8 cellular contexts compared by ENCODE assay signal in the genomic region with DNA sequence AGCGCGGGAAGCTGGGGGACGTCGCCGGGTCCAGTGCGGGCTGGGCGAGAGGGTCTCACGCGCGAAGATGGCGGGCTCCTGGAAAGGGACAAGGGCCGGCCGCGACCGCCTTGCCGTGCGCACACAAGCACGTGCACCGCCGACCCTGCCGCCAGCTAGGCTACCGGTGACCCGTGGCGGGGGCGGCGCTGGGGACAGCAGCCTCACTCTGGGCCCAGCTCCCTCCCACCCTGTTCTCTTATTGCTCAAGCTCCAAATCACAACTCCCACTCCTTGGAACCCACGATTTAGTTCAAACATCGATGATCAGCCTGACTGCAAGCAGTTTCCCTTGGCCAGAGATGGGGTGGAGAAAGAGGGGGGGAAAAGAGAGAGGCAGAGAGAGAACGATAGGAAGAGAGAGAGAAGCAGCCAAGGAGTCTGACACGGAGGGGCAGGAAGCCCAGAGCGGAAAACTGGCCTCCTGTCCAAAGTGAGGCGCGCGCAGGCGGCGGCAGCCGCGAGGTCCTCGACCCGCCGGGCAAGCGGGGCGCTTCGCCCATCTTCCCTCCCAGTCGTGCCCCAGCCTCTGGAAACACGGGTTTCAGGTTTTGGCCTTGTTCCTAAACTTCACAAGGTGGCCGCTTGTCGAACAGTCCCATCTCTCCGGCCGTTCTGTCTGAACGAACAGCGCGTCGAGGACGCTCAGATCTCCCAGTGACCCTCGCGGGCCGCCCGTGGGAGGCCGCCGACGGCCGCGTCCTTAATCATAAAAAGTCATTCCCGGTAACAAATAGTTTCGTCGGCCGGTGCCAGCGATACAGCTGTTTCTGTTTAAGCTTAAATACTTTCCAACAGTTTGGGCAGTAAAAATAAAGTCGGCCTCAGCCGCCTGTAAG. TPM values are rescaled to one million over a fixed set of nuclear protein-coding genes. Genes with fewer than 3 reads are reported as not detected.
DNase-seq lines count a peak whose midpoint lies in the region; ATAC-seq, FAIRE-seq and TF ChIP-seq lines count a peak whose summit lies in the region.

No MANE protein-coding gene starts in this region.

- peak overlapping the region; percentile 41 for H3K4ac ChIP-seq in H1 (replicated peaks; ENCODE audit: insufficient read length, low read depth, low read length)

- TF ChIP-seq CTCF in DND-41 (IDR thresholded peaks at IDR 0.05; ENCODE audit: borderline replicate concordance, extremely low read depth, low read length, poor library complexity, severe bottlenecking) (no peak), H1 (IDR thresholded peaks at IDR 0.05; ENCODE audit: control extremely low read depth in 1 of 3, insufficient read depth in 1 of 3, low read depth in 1 of 3, low read length in 3 of 3) (no peak; a peak in 1 of 4 replicates), osteocyte (IDR thresholded peaks at IDR 0.05) (no peak)

- H3K56ac ChIP-seq in H1 (replicated peaks; ENCODE audit: insufficient read length, low read depth, low read length), result no peak overlapping the region

- H3K9me3 ChIP-seq in DND-41 (ENCODE audit: insufficient read depth, low read length, severe bottlenecking), result no peaks in the 10 kb centered on the region
- peaks cover 0 to 7% of the 10 kb centered on the region in 2 experiments; a peak in 3 of 4 replicates for H3K9me3 ChIP-seq in H1 (ENCODE audit: insufficient read depth in 2 of 2, low read depth in 1 of 2, low read length in 1 of 2)

- H2BK120ac ChIP-seq in H1 (replicated peaks; ENCODE audit: low read depth, low read length), result no peak overlapping the region

- H3K27ac Mint-ChIP-seq in osteocyte (ENCODE audit: unreplicated experiment), result no peak overlapping the region

- H3K4me1 ChIP-seq in DND-41 (ENCODE audit: insufficient read depth, low read length) (peaks cover 64% of the 10 kb centered on the region), H1 (replicated peaks in 1 of 4; ENCODE audit: control insufficient read depth in 3 of 4, insufficient read depth in 4 of 4, low read length in 3 of 4) (peaks cover 8 to 57% (median 40%) of the 10 kb centered on the region in 4 experiments)

- no peak overlapping the region for H2AK5ac ChIP-seq in H1 (ENCODE audit: low read depth, low read length)

- H3K27me3 ChIP-seq in DND-41 (ENCODE audit: insufficient read depth, low read length, poor library complexity), result peaks cover 32% of the 10 kb centered on the region
- H3K27me3 ChIP-seq in H1 (replicated peaks in 1 of 4; ENCODE audit: control insufficient read depth in 3 of 4, extremely low read depth in 1 of 4, insufficient read depth in 3 of 4, low read length in 3 of 4), result peaks cover 82 to 92% (median 90%) of the 10 kb centered on the region in 4 experiments

- no peak for ATAC-seq in DND-41 (ENCODE audit: insufficient read depth, low read depth)
- ATAC-seq in HG03520 (IDR thresholded peaks at IDR 0.05; ENCODE audit: unreplicated experiment), result no peak

- peak overlapping the region; percentile 35 for H4K91ac ChIP-seq in H1 (replicated peaks; ENCODE audit: insufficient read length, low read length)

- peak overlapping the region; percentile 85 for H2BK12ac ChIP-seq in H1 (ENCODE audit: low read depth, low read length)

- H2AFZ ChIP-seq in DND-41 (ENCODE audit: low read depth, low read length) (no peak overlapping the region), H1 (ENCODE audit: low read length) (no peak overlapping the region)

- no peak overlapping the region; the same call in 1 of the 2 replicates for H4K8ac ChIP-seq in H1 (ENCODE audit: extremely low read depth, insufficient read depth, low read length)

- peak overlapping the region; percentile 90 for H2BK20ac ChIP-seq in H1 (ENCODE audit: low read length)

- peaks cover 41% of the 10 kb centered on the region for H3K4me1 Mint-ChIP-seq in osteocyte (ENCODE audit: unreplicated experiment)

- POLR2A ChIA-PET in H1 (lab: Charles Lee; ENCODE audit: partially characterized antibody), result interaction anchor here (0.8 to 24.0 kb wide), 12 partner anchors 9 to 194 kb away, joined by 3 to 374 read pairs (median 6); a partner anchor contains a TSS

- TF ChIP-seq EP300 in H1 (IDR thresholded peaks at IDR 0.05; ENCODE audit: borderline replicate concordance in 1 of 2, low read depth in 2 of 2, low read length in 2 of 2), result no peak

- H4K5ac ChIP-seq in H1 (ENCODE audit: insufficient read length, low read depth, low read length), result no peak overlapping the region

- no peaks in the 10 kb centered on the region for H3K9me3 Mint-ChIP-seq in osteocyte (ENCODE audit: unreplicated experiment)

- no peaks in the 10 kb centered on the region for H3K79me1 ChIP-seq in H1 (ENCODE audit: low read depth, low read length)

- peak overlapping the region; percentile 64 for H3K4me3 Mint-ChIP-seq in osteocyte (ENCODE audit: unreplicated experiment)

- 5% methylated on average over 61 of the region's 71 CpGs; no CpG with 5 or more reads in 1 of the 2 experiments for WGBS in H1 (ENCODE audit: extremely low coverage in 1 of 2, insufficient coverage in 1 of 2, insufficient read length in 1 of 2, insufficient replicate concordance in 2 of 2, low coverage in 1 of 2, low lambda C conversion rate in 2 of 2, missing lambda C conversion rate in 1 of 2), 2 experiments

- FAIRE-seq in H1 (lab: Jason Lieb, UNC), result no peak

- peak overlapping the region; percentile 92; the same call in 1 of the 2 replicates for H2BK15ac ChIP-seq in H1 (ENCODE audit: low read length)

- H3K27me3 Mint-ChIP-seq in osteocyte (ENCODE audit: unreplicated experiment), result peaks cover 36% of the 10 kb centered on the region

- H3K9ac ChIP-seq in DND-41 (ENCODE audit: low read depth, low read length) (peak overlapping the region; percentile 58), H1 (replicated peaks in 1 of 4; ENCODE audit: extremely low read depth in 1 of 4, low read depth in 3 of 4, low read length in 3 of 4) (no peak overlapping the region; a peak in 1 of 7 replicates)

- peaks cover 23% of the 10 kb centered on the region for H4K20me1 ChIP-seq in DND-41 (ENCODE audit: insufficient read depth, low read length)
- peaks cover 12 to 21% of the 10 kb centered on the region in 2 experiments for H4K20me1 ChIP-seq in H1 (replicated peaks in 1 of 2; ENCODE audit: control insufficient read depth in 1 of 2, insufficient read depth in 2 of 2, low read length in 2 of 2)

- TF ChIP-seq RAD21 in H1 (IDR thresholded peaks at IDR 0.05 in 1 of 2, conservative IDR thresholded peaks at IDR 0.05 in 1 of 2; ENCODE audit: low read depth in 2 of 2, low read length in 2 of 2), result no peak

- no peak overlapping the region for H3K23ac ChIP-seq in H1 (ENCODE audit: insufficient read length)

- H3K4me3 ChIP-seq in DND-41 (ENCODE audit: low read depth in 1 of 2, low read length in 2 of 2) (peak overlapping the region in 1 of 2 experiments; percentile 60; a peak in 2 of 4 replicates), H1 (ENCODE audit: extremely low read depth in 1 of 4, insufficient read depth in 2 of 4, low read depth in 3 of 4, low read length in 4 of 4) (peak overlapping the region; percentile 9 to 51 (median 24); a peak in 7 of 8 replicates)

- CTCF ChIA-PET in H1 (lab: Charles Lee; ENCODE audit: partially characterized antibody), result interaction anchor here (1.2 to 19.1 kb wide), 6 partner anchors 8 to 57 kb away, joined by 3 to 576 read pairs (median 20); a partner anchor contains a TSS

- H3K4me2 ChIP-seq in DND-41 (ENCODE audit: insufficient read depth, low read length) (peak overlapping the region; percentile 83), H1 (ENCODE audit: insufficient read depth in 1 of 2, low read depth in 2 of 2, low read length in 2 of 2) (peak overlapping the region; percentile 59 to 70)

- no peak overlapping the region for H3K14ac ChIP-seq in H1 (ENCODE audit: insufficient read length)

- H2BK5ac ChIP-seq in H1 (ENCODE audit: low read depth, low read length), result peak overlapping the region; percentile 26; the same call in 1 of the 2 replicates

- H3K36me3 ChIP-seq in DND-41 (ENCODE audit: insufficient read depth, low read length) (peaks cover 21% of the 10 kb centered on the region), H1 (ENCODE audit: control insufficient read depth in 2 of 4, insufficient read depth in 4 of 4, low read length in 3 of 4) (peaks cover 0 to 12% (median 0%) of the 10 kb centered on the region in 4 experiments; a peak in 1 of 8 replicates)

- H3K27ac ChIP-seq in DND-41 (ENCODE audit: low read length) (no peak overlapping the region), H1 (ENCODE audit: low read depth, low read length) (no peak overlapping the region)

- DNase-seq in DND-41 (no peak), NCI-H2196 treated with DMSO at 0.1 percent for 48 hours (lab: John Stamatoyannopoulos, UW; ENCODE audit: unreplicated experiment) (peak; percentile 31), H1 (ENCODE audit: low read depth in 1 of 2, low spot score in 2 of 2) (peak in 1 of 2 experiments; percentile 66), osteocyte (ENCODE audit: extremely low spot score, unreplicated experiment) (no peak), COLO829 (ENCODE audit: low spot score) (no peak), T-helper 9 cell (no peak), NCI-H2107 (lab: John Stamatoyannopoulos, UW) (no peak)

- H3K18ac ChIP-seq in H1 (ENCODE audit: extremely low read depth, low read length), result peak overlapping the region; percentile 62

- no peak for TF ChIP-seq POLR2A in H1 (IDR thresholded peaks at IDR 0.05; ENCODE audit: control extremely low read depth in 1 of 2, low read depth in 2 of 2, low read length in 2 of 2)

- H3K23me2 ChIP-seq in H1 (ENCODE audit: low read depth, low read length), result peaks cover 3% of the 10 kb centered on the region

- H3K79me2 ChIP-seq in DND-41 (ENCODE audit: insufficient read depth, low read length) (peaks cover 27% of the 10 kb centered on the region), H1 (ENCODE audit: control insufficient read depth in 1 of 2, insufficient read depth in 2 of 2, low read length in 2 of 2) (no peaks in the 10 kb centered on the region)

- no peaks in the 10 kb centered on the region for H3K36me3 Mint-ChIP-seq in osteocyte (ENCODE audit: unreplicated experiment)

RNA-seq across cellular contexts. Expression of a gene that starts 1.7 kb away (rescaled TPM):
- total RNA-seq in H1 (2021; fragmentation: NEBNext Ultra II Directional; extraction: Animal tissue kit (Norgen Biotek cat#: 25700)), result 1.5 and 2.1 TPM in 2 replicates
- polyA plus RNA-seq in H1 (2011; rRNA removed), result 0.09 and 0.31 TPM in 2 replicates
- polyA plus RNA-seq in H1 (2011; cell fraction: cytosol; rRNA removed), result 0.28 TPM
- 0.33 TPM for polyA plus RNA-seq in H1 (2011; cell fraction: nucleus; rRNA removed)
- 0.50 to 1.6 TPM (median 1.2 TPM) in 4 replicates for polyA plus RNA-seq in H1 (2012, experiment 1 of 2)
- polyA plus RNA-seq in H1 (2012, experiment 2 of 2), result 1.0 TPM
- polyA plus RNA-seq in H1 (2013, experiment 1 of 2), result 0.30 TPM
- 0.55 TPM for polyA plus RNA-seq in H1 (2013, experiment 2 of 2)
- polyA minus RNA-seq in H1 (2011; rRNA and poly(A)+ RNA removed), result 0.13 TPM in 1 of 2 replicates, not detected in the other
- 0.29 TPM for polyA minus RNA-seq in H1 (2011; cell fraction: cytosol; rRNA and poly(A)+ RNA removed)
- 0.30 TPM for polyA minus RNA-seq in H1 (2011; cell fraction: nucleus; rRNA and poly(A)+ RNA removed)
- 5.4 and 6.3 TPM in 2 replicates for total RNA-seq in osteocyte

RNA-seq across cellular contexts. Expression of a gene that starts 20.6 kb away (rescaled TPM):
- 83.9 and 85.9 TPM in 2 replicates for total RNA-seq in H1 (2021; fragmentation: NEBNext Ultra II Directional; extraction: Animal tissue kit (Norgen Biotek cat#: 25700))
- polyA plus RNA-seq in H1 (2011; rRNA removed), result 64.3 and 86.5 TPM in 2 replicates
- 76.8 TPM for polyA plus RNA-seq in H1 (2011; cell fraction: cytosol; rRNA removed)
- 109 TPM for polyA plus RNA-seq in H1 (2011; cell fraction: nucleus; rRNA removed)
- polyA plus RNA-seq in H1 (2012, experiment 1 of 2), result 48.6 to 73.4 TPM (median 65.8 TPM) in 4 replicates
- 53.8 TPM for polyA plus RNA-seq in H1 (2012, experiment 2 of 2)
- polyA plus RNA-seq in H1 (2013, experiment 1 of 2), result 40.5 TPM
- 39.5 TPM for polyA plus RNA-seq in H1 (2013, experiment 2 of 2)
- 45.5 and 56.4 TPM in 2 replicates for polyA minus RNA-seq in H1 (2011; rRNA and poly(A)+ RNA removed)
- 70.0 TPM for polyA minus RNA-seq in H1 (2011; cell fraction: cytosol; rRNA and poly(A)+ RNA removed)
- polyA minus RNA-seq in H1 (2011; cell fraction: nucleus; rRNA and poly(A)+ RNA removed), result 61.7 TPM
- total RNA-seq in osteocyte, result 9.9 and 12.7 TPM in 2 replicates

RNA-seq across cellular contexts. Expression of a gene that starts 40.7 kb away (rescaled TPM):
- 3.2 and 4.0 TPM in 2 replicates for total RNA-seq in H1 (2021; fragmentation: NEBNext Ultra II Directional; extraction: Animal tissue kit (Norgen Biotek cat#: 25700))
- 1.8 and 3.6 TPM in 2 replicates for polyA plus RNA-seq in H1 (2011; rRNA removed)
- 3.5 TPM for polyA plus RNA-seq in H1 (2011; cell fraction: cytosol; rRNA removed)
- polyA plus RNA-seq in H1 (2011; cell fraction: nucleus; rRNA removed), result 5.3 TPM
- 0.79 to 2.9 TPM (median 2.4 TPM) in 4 replicates for polyA plus RNA-seq in H1 (2012, experiment 1 of 2)
- 1.8 TPM for polyA plus RNA-seq in H1 (2012, experiment 2 of 2)
- 2.0 TPM for polyA plus RNA-seq in H1 (2013, experiment 1 of 2)
- polyA plus RNA-seq in H1 (2013, experiment 2 of 2), result 1.9 TPM
- polyA minus RNA-seq in H1 (2011; rRNA and poly(A)+ RNA removed), result 1.9 and 3.6 TPM in 2 replicates
- polyA minus RNA-seq in H1 (2011; cell fraction: cytosol; rRNA and poly(A)+ RNA removed), result 13.8 TPM
- 6.5 TPM for polyA minus RNA-seq in H1 (2011; cell fraction: nucleus; rRNA and poly(A)+ RNA removed)
- 21.4 and 23.2 TPM in 2 replicates for total RNA-seq in osteocyte
